ENCODE assay signal across 24 cellular contexts in genomic region chr4:3651267-3651846, GRCh38.
DNase-seq lines count a peak whose midpoint lies in the region; ATAC-seq and TF ChIP-seq lines count a peak whose summit lies in the region.
"Had no signal": no experiment of that assay in that cellular context is flagged by ENCODE, and none has a peak within 500 bp of the region (broad histone marks: within the 10 kb centered on the region; RNA-seq: fewer than 3 reads in every experiment).

No MANE protein-coding gene starts in this region.

- peak overlapping the region; percentile 1 for H3K18ac ChIP-seq in neuronal stem cell (ENCODE audit: low read length)

- no peak overlapping the region for H4K8ac ChIP-seq in neuronal stem cell (ENCODE audit: low read depth, low read length)

- no peaks in the 10 kb centered on the region for H3K36me3 Mint-ChIP-seq in T-cell

- H2BK12ac ChIP-seq in neuronal stem cell (ENCODE audit: low read length) = no peak overlapping the region

- intact Hi-C loops in Right ventricle myocardium inferior (cut with DNase I) (no loop called here), heart left ventricle (cut with DNase I) (no loop called here), body of pancreas (cut with DNase I) (no loop called here), aorta (cut with DNase I) (no loop called here)

- no peak for TF ChIP-seq CTCF in heart left ventricle (IDR thresholded peaks at IDR 0.05)
- no peak for TF ChIP-seq CTCF in body of pancreas (IDR thresholded peaks at IDR 0.05)

- H3K27ac ChIP-seq in heart left ventricle (no peak overlapping the region), body of pancreas (no peak overlapping the region), neuronal stem cell (replicated peaks; ENCODE audit: low read length) (no peak overlapping the region), aorta (ENCODE audit: low read depth in 1 of 2, low read length in 2 of 2) (no peak overlapping the region)
- H3K27ac ChIP-seq: 22Rv1, GM23248, SJSA1 had no signal

- H2BK120ac ChIP-seq in neuronal stem cell (ENCODE audit: low read depth, low read length) = no peak overlapping the region

- no peak overlapping the region for H4K91ac ChIP-seq in neuronal stem cell (ENCODE audit: low read depth, low read length, poor library complexity)

- no peaks in the 10 kb centered on the region for H3K9me3 ChIP-seq in heart left ventricle
- H3K9me3 ChIP-seq in body of pancreas = no peaks in the 10 kb centered on the region
- peaks cover 0 to 1% of the 10 kb centered on the region in 2 donors for H3K9me3 ChIP-seq in neuronal stem cell (replicated peaks in 1 of 2; ENCODE audit: control insufficient read depth in 2 of 2, insufficient read depth in 1 of 2, low read depth in 1 of 2, low read length in 2 of 2)
- H3K9me3 ChIP-seq in aorta (ENCODE audit: control insufficient read depth, low read length) = no peaks in the 10 kb centered on the region
- H3K9me3 ChIP-seq: HAP-1 had no signal

- no peak overlapping the region for H3K23ac ChIP-seq in neuronal stem cell (ENCODE audit: low read depth, low read length, poor library complexity)

- H3K27ac Mint-ChIP-seq in T-cell = no peak overlapping the region
- H3K27ac Mint-ChIP-seq: CD4-positive, alpha-beta T cell had no signal

- no peaks in the 10 kb centered on the region for H3K79me1 ChIP-seq in neuronal stem cell (ENCODE audit: low read depth, low read length)

- TF ChIP-seq POLR2A in heart left ventricle (IDR thresholded peaks at IDR 0.05) (no peak), body of pancreas (IDR thresholded peaks at IDR 0.05) (no peak)

- H3K36me3 ChIP-seq in heart left ventricle = no peaks in the 10 kb centered on the region
- no peaks in the 10 kb centered on the region for H3K36me3 ChIP-seq in body of pancreas (replicated peaks in 1 of 2; ENCODE audit: insufficient read depth in 1 of 2, low read depth in 2 of 2)
- H3K36me3 ChIP-seq in neuronal stem cell (replicated peaks in 1 of 2; ENCODE audit: control insufficient read depth in 2 of 2, insufficient read depth in 2 of 2, low read length in 2 of 2) = no peaks in the 10 kb centered on the region
- no peaks in the 10 kb centered on the region for H3K36me3 ChIP-seq in aorta (ENCODE audit: control insufficient read depth in 1 of 2, insufficient read depth in 2 of 2, low read length in 1 of 2)
- H3K36me3 ChIP-seq: HAP-1, SJSA1 had no signal

- H3K14ac ChIP-seq in neuronal stem cell (ENCODE audit: low read length) = peak overlapping the region; percentile 60

- no peak overlapping the region for H3K4me2 ChIP-seq in neuronal stem cell (ENCODE audit: insufficient read depth, low read length, poor library complexity, severe bottlenecking)

- H3K9me3 Mint-ChIP-seq in T-cell = no peaks in the 10 kb centered on the region
- H3K9me3 Mint-ChIP-seq: CD4-positive, alpha-beta T cell had no signal

- no peak overlapping the region for H3K9ac ChIP-seq in neuronal stem cell (ENCODE audit: low read depth, low read length, poor library complexity)
- H3K9ac ChIP-seq: GM23248 had no signal

- DNase-seq in Right ventricle myocardium inferior (ENCODE audit: missing footprints) (peak; percentile 56), heart left ventricle (no peak), body of pancreas (no peak), left kidney (ENCODE audit: low read depth, low spot score) (peak; percentile 51), neuronal stem cell (ENCODE audit: low spot score) (no peak), aorta (no peak), T-cell (no peak), 8988T (no peak)
- DNase-seq: CD4-positive, alpha-beta T cell; COR-L47; GM23248; Kasumi-1; MV-4-11; NCI-H1105; NCI-H1436 treated with DMSO at 0.1 percent for 48 hours; NCI-H187 treated with DMSO at 0.1 percent for 48 hours; NCI-H2171 treated with DMSO at 0.1 percent for 48 hours; NCI-H345; NCI-H524 treated with DMSO at 0.1 percent for 48 hours; NCI-H774 had no signal

- no peaks in the 10 kb centered on the region for H3K4me1 Mint-ChIP-seq in T-cell

- peaks cover 18 to 20% of the 10 kb centered on the region in 2 donors for H3K27me3 Mint-ChIP-seq in T-cell

- CTCF ChIA-PET in T-cell (lab: Charles Lee) = no interaction called here

- H2BK15ac ChIP-seq in neuronal stem cell (ENCODE audit: low read length) = no peak overlapping the region

- H3K4me1 ChIP-seq in heart left ventricle = no peaks in the 10 kb centered on the region
- no peaks in the 10 kb centered on the region for H3K4me1 ChIP-seq in body of pancreas
- H3K4me1 ChIP-seq in neuronal stem cell (ENCODE audit: control insufficient read depth in 2 of 2, insufficient read depth in 1 of 2, low read depth in 1 of 2, low read length in 2 of 2) = peaks cover 2 to 12% of the 10 kb centered on the region in 2 donors
- no peaks in the 10 kb centered on the region for H3K4me1 ChIP-seq in aorta (ENCODE audit: control insufficient read depth in 1 of 2, insufficient read depth in 2 of 2, low read length in 2 of 2)
- H3K4me1 ChIP-seq: HAP-1 had no signal

- H3K4ac ChIP-seq in neuronal stem cell (ENCODE audit: low read length) = no peak overlapping the region

- no peak overlapping the region for H3K4me3 ChIP-seq in heart left ventricle
- H3K4me3 ChIP-seq in body of pancreas = no peak overlapping the region
- no peak overlapping the region for H3K4me3 ChIP-seq in neuronal stem cell (ENCODE audit: low read length in 2 of 2)
- no peak overlapping the region for H3K4me3 ChIP-seq in aorta (ENCODE audit: low read length in 2 of 2)
- H3K4me3 ChIP-seq: GM23248, HAP-1, K562, SJSA1 had no signal

- POLR2A ChIA-PET in T-cell (lab: Charles Lee) = no interaction called here

- 82 to 88% (median 84%) methylated on average over 16 of the region's 16 CpGs for WGBS in heart left ventricle, 4 donors
- WGBS in body of pancreas, 2 donors = 35 to 42% methylated on average over 14 to 16 of the region's 16 CpGs
- no CpG with 5 or more reads among the region's 16 CpGs for WGBS in neuronal stem cell (ENCODE audit: extremely low coverage in 2 of 2, insufficient read length in 2 of 2, insufficient replicate concordance in 1 of 2), 2 donors
- WGBS in aorta, 2 donors = 89 to 90% methylated on average over 16 of the region's 16 CpGs

- H2AFZ ChIP-seq in neuronal stem cell (ENCODE audit: low read length) = no peak overlapping the region
- H2AFZ ChIP-seq: GM23248 had no signal

- no peak overlapping the region for H2AK5ac ChIP-seq in neuronal stem cell (ENCODE audit: low read depth, low read length)

- H3K27me3 ChIP-seq in heart left ventricle = peaks cover 4 to 58% (median 27%) of the 10 kb centered on the region in 9 donors
- H3K27me3 ChIP-seq in body of pancreas = no peaks in the 10 kb centered on the region
- H3K27me3 ChIP-seq in neuronal stem cell (ENCODE audit: control insufficient read depth in 3 of 3, insufficient read depth in 3 of 3, low read depth in 1 of 3, low read length in 3 of 3) = peaks cover 0 to 30% (median 0%) of the 10 kb centered on the region in 3 experiments
- no peaks in the 10 kb centered on the region for H3K27me3 ChIP-seq in aorta (ENCODE audit: control insufficient read depth in 1 of 2, insufficient read depth in 2 of 2, low read length in 1 of 2)

- ATAC-seq in Right ventricle myocardium inferior (no peak), heart left ventricle (no peak), body of pancreas (peak; percentile 46), aorta (ENCODE audit: low FRiP score) (no peak), T-cell (replicated peaks in 1 of 4) (no peak)
- ATAC-seq: K562 had no signal

- H3K4me3 Mint-ChIP-seq in T-cell = no peak overlapping the region
- H3K4me3 Mint-ChIP-seq: CD4-positive, alpha-beta T cell had no signal

- H2BK5ac ChIP-seq in neuronal stem cell (ENCODE audit: low read length) = no peak overlapping the region

Comparison
In these comparisons a context has a peak if more than half of its experiments do, and no peak if none do; other contexts are left out.
1. DNase-seq: peak in Right ventricle myocardium inferior (single experiment) and left kidney (single experiment); none in heart left ventricle (0 of 5), body of pancreas (0 of 4), neuronal stem cell (single experiment), aorta (0 of 2), T-cell (0 of 34) and 8988T (single experiment).